ENCODE assay signal across 8 cellular contexts in genomic region chr20:43537921-43538854, GRCh38. TPM values are rescaled to one million over a fixed set of nuclear protein-coding genes. Genes with fewer than 3 reads are reported as not detected.
DNase-seq lines count a peak whose midpoint lies in the region; ATAC-seq, FAIRE-seq and TF ChIP-seq lines count a peak whose summit lies in the region.

No MANE protein-coding gene starts in this region.

- no peak overlapping the region for H2AFZ ChIP-seq in neural progenitor cell (replicated peaks)

- H3K36me3 Mint-ChIP-seq in CD8-positive, alpha-beta memory T cell, result peaks cover 0 to 30% (median 0%) of the 10 kb centered on the region in 3 donors
- no peaks in the 10 kb centered on the region for H3K36me3 Mint-ChIP-seq in activated T-cell treated with anti-CD3 and anti-CD28 coated beads, Interleukin-2, amount 50 U/mL, for 72 hours (ENCODE audit: insufficient read depth in 2 of 2)
- H3K36me3 Mint-ChIP-seq in neural progenitor cell, result peaks cover 4% of the 10 kb centered on the region

- no peak overlapping the region for H3K4me3 ChIP-seq in CD8-positive, alpha-beta memory T cell (ENCODE audit: low read length)
- H3K4me3 ChIP-seq in fibroblast of villous mesenchyme (ENCODE audit: low read depth, low read length) (no peak overlapping the region), neural progenitor cell (no peak overlapping the region)

- no peak overlapping the region for H3K9ac ChIP-seq in neural progenitor cell

- peak overlapping the region in 2 of 8 donors; percentile 32 to 48 for H3K27ac Mint-ChIP-seq in CD8-positive, alpha-beta memory T cell
- no peak overlapping the region for H3K27ac Mint-ChIP-seq in activated T-cell treated with anti-CD3 and anti-CD28 coated beads, Interleukin-2, amount 50 U/mL, for 72 hours
- no peak overlapping the region for H3K27ac Mint-ChIP-seq in neural progenitor cell

- CTCF ChIA-PET in CD8-positive, alpha-beta memory T cell (lab: Charles Lee), result interaction anchor here (0.9 to 1.5 kb wide), 11 partner anchors 8 to 224 kb away, joined by 3 to 5 read pairs (median 3); no protein-coding TSS in a partner anchor

- peak; percentile 13 for FAIRE-seq in urothelium cell line (lab: Jason Lieb, UNC)

- no peaks in the 10 kb centered on the region for H3K4me1 Mint-ChIP-seq in CD8-positive, alpha-beta memory T cell
- H3K4me1 Mint-ChIP-seq in activated T-cell treated with anti-CD3 and anti-CD28 coated beads, Interleukin-2, amount 50 U/mL, for 72 hours (ENCODE audit: low read depth), result no peaks in the 10 kb centered on the region
- H3K4me1 Mint-ChIP-seq in neural progenitor cell, result no peaks in the 10 kb centered on the region

- H3K4me3 Mint-ChIP-seq in CD8-positive, alpha-beta memory T cell, result no peak overlapping the region
- no peak overlapping the region for H3K4me3 Mint-ChIP-seq in activated T-cell treated with anti-CD3 and anti-CD28 coated beads, Interleukin-2, amount 50 U/mL, for 72 hours
- no peak overlapping the region for H3K4me3 Mint-ChIP-seq in neural progenitor cell

- no peaks in the 10 kb centered on the region for H3K9me3 ChIP-seq in CD8-positive, alpha-beta memory T cell (ENCODE audit: low read length)
- no peaks in the 10 kb centered on the region for H3K9me3 ChIP-seq in neural progenitor cell (ENCODE audit: low read depth)

- DNase-seq in CD8-positive, alpha-beta memory T cell, result peak in 3 of 5 donors; percentile 20 to 61 (median 26)
- DNase-seq in OCI-M1 (lab: John Stamatoyannopoulos, UW) (peak; percentile 69), fibroblast of villous mesenchyme (ENCODE audit: low read depth) (peak; percentile 64), neural progenitor cell (ENCODE audit: low spot score) (peak; percentile 64), urothelium cell line (ENCODE audit: low spot score) (peak; percentile 73)
- DNase-seq in activated T-cell treated with anti-CD3 and anti-CD28 coated beads, Interleukin-2, amount 50 U/mL, for 72 hours, result peak; percentile 47 to 51

- H3K27me3 ChIP-seq in CD8-positive, alpha-beta memory T cell (ENCODE audit: insufficient read depth, low read length, poor library complexity, severe bottlenecking), result no peaks in the 10 kb centered on the region
- H3K27me3 ChIP-seq in neural progenitor cell, result no peaks in the 10 kb centered on the region

- TF ChIP-seq CTCF in fibroblast of villous mesenchyme (IDR thresholded peaks at IDR 0.05; ENCODE audit: insufficient read depth, low read depth, low read length) (peak; percentile 97), neural progenitor cell (IDR thresholded peaks at IDR 0.05) (peak; percentile 84)

- no peak overlapping the region for H3K4me2 ChIP-seq in neural progenitor cell

- H3K27ac ChIP-seq in CD8-positive, alpha-beta memory T cell (ENCODE audit: low read depth, low read length), result no peak overlapping the region
- H3K27ac ChIP-seq in neural progenitor cell, result no peak overlapping the region

- no peaks in the 10 kb centered on the region for H3K9me3 Mint-ChIP-seq in CD8-positive, alpha-beta memory T cell
- H3K9me3 Mint-ChIP-seq in activated T-cell treated with anti-CD3 and anti-CD28 coated beads, Interleukin-2, amount 50 U/mL, for 72 hours, result no peaks in the 10 kb centered on the region
- no peaks in the 10 kb centered on the region for H3K9me3 Mint-ChIP-seq in neural progenitor cell

- no peaks in the 10 kb centered on the region for H3K4me1 ChIP-seq in CD8-positive, alpha-beta memory T cell (ENCODE audit: insufficient read depth, low read length)
- H3K4me1 ChIP-seq in neural progenitor cell, result no peaks in the 10 kb centered on the region

- H3K36me3 ChIP-seq in CD8-positive, alpha-beta memory T cell (ENCODE audit: insufficient read depth, low read length), result no peaks in the 10 kb centered on the region
- H3K36me3 ChIP-seq in neural progenitor cell, result no peaks in the 10 kb centered on the region

- peak; percentile 49 for ATAC-seq in HG02759 (IDR thresholded peaks at IDR 0.05; ENCODE audit: unreplicated experiment)
- peak; percentile 41 to 44 for ATAC-seq in activated T-cell treated with anti-CD3 and anti-CD28 coated beads, Interleukin-2, amount 50 U/mL, for 72 hours (replicated peaks in 1 of 2)
- ATAC-seq in GM19467 (IDR thresholded peaks at IDR 0.05; ENCODE audit: unreplicated experiment), result no peak

- no peaks in the 10 kb centered on the region for H3K79me2 ChIP-seq in neural progenitor cell (ENCODE audit: low read depth)

- H3F3A ChIP-seq in neural progenitor cell (ENCODE audit: low read depth), result no peaks in the 10 kb centered on the region

- POLR2A ChIA-PET in CD8-positive, alpha-beta memory T cell (lab: Charles Lee), result no interaction called here

- peaks cover 0 to 1% of the 10 kb centered on the region in 2 donors for H3K27me3 Mint-ChIP-seq in CD8-positive, alpha-beta memory T cell
- H3K27me3 Mint-ChIP-seq in activated T-cell treated with anti-CD3 and anti-CD28 coated beads, Interleukin-2, amount 50 U/mL, for 72 hours (ENCODE audit: low read depth), result no peaks in the 10 kb centered on the region
- peaks cover 2% of the 10 kb centered on the region for H3K27me3 Mint-ChIP-seq in neural progenitor cell (ENCODE audit: insufficient read depth, low read depth)

- H4K20me1 ChIP-seq in neural progenitor cell (ENCODE audit: low read depth), result no peaks in the 10 kb centered on the region

RNA-seq across cellular contexts. Expression of gene SGK2, which starts 20.6 kb away (rescaled TPM):
- total RNA-seq in CD8-positive, alpha-beta memory T cell, result under 1 TPM; 0.11 to 0.24 TPM
- not detected for polyA plus RNA-seq in CD8-positive, alpha-beta memory T cell
- total RNA-seq in activated T-cell treated with anti-CD3 and anti-CD28 coated beads, Interleukin-2, amount 50 U/mL, for 72 hours, result 1 to 10 TPM; 1.4 to 1.7 TPM
- total RNA-seq in fibroblast of villous mesenchyme (under 0.01 and 0.64 TPM in 2 replicates), neural progenitor cell (ENCODE audit: low replicate concordance) (2.8 and 4.2 TPM in 2 replicates)

RNA-seq across cellular contexts. Expression of gene L3MBTL1, which starts 30.7 kb away (rescaled TPM):
- total RNA-seq in CD8-positive, alpha-beta memory T cell, result 1 to 10 TPM; 4.6 to 5.2 TPM
- 1.8 TPM for polyA plus RNA-seq in CD8-positive, alpha-beta memory T cell
- 10 to 100 TPM; 17.7 to 20.2 TPM for total RNA-seq in activated T-cell treated with anti-CD3 and anti-CD28 coated beads, Interleukin-2, amount 50 U/mL, for 72 hours
- total RNA-seq in fibroblast of villous mesenchyme (7.4 and 7.8 TPM in 2 replicates), neural progenitor cell (ENCODE audit: low replicate concordance) (27.6 and 51.4 TPM in 2 replicates)

RNA-seq across cellular contexts. Expression of gene IFT52, which starts 52.5 kb away (rescaled TPM):
- total RNA-seq in CD8-positive, alpha-beta memory T cell, result 10 to 100 TPM; 20.2 to 21.3 TPM
- polyA plus RNA-seq in CD8-positive, alpha-beta memory T cell, result 31.6 TPM
- total RNA-seq in activated T-cell treated with anti-CD3 and anti-CD28 coated beads, Interleukin-2, amount 50 U/mL, for 72 hours, result 10 to 100 TPM; 22.2 to 23.5 TPM
- total RNA-seq in fibroblast of villous mesenchyme, result 33.5 and 35.8 TPM in 2 replicates
- 69.8 and 87.9 TPM in 2 replicates for total RNA-seq in neural progenitor cell (ENCODE audit: low replicate concordance)
